In genomic region chr17:53168413-53168812, GRCh38 we compare ENCODE assay signal across 30 cellular contexts.
"Had no signal": no experiment of that assay in that cellular context is flagged by ENCODE, and none has a peak within 500 bp of the region (broad histone marks: within the 10 kb centered on the region; RNA-seq: fewer than 3 reads in every experiment).

No MANE protein-coding gene starts in this region.

- H3K27ac Mint-ChIP-seq: immature natural killer cell; naive thymus-derived CD8-positive, alpha-beta T cell; nephron; stimulated activated effector memory CD8-positive, alpha-beta T cell treated with anti-CD3 and anti-CD28 coated beads, Interleukin-12 subunit alpha, Interleukin-12 subunit beta, amount 100 ng/mL, for 72 hours; stimulated activated naive CD8-positive, alpha-beta T cell treated with anti-CD3 and anti-CD28 coated beads, Interleukin-15, Interleukin-2, amounts not matched to agents 100 ng/mL and 50 ng/mL, for 24 hours had no signal

- H3K4me3 Mint-ChIP-seq: immature natural killer cell; naive thymus-derived CD8-positive, alpha-beta T cell; nephron; neural crest cell; stimulated activated effector memory CD8-positive, alpha-beta T cell treated with anti-CD3 and anti-CD28 coated beads, Interleukin-12 subunit alpha, Interleukin-12 subunit beta, amount 100 ng/mL, for 72 hours; stimulated activated naive CD8-positive, alpha-beta T cell treated with anti-CD3 and anti-CD28 coated beads, Interleukin-15, Interleukin-2, amounts not matched to agents 100 ng/mL and 50 ng/mL, for 24 hours had no signal

- H3K36me3 Mint-ChIP-seq: immature natural killer cell; naive thymus-derived CD8-positive, alpha-beta T cell; stimulated activated effector memory CD8-positive, alpha-beta T cell treated with anti-CD3 and anti-CD28 coated beads, Interleukin-12 subunit alpha, Interleukin-12 subunit beta, amount 100 ng/mL, for 72 hours had no signal

- DNase-seq: hypothalamus; immature natural killer cell; kidney; left colon; left lung; lower lobe of right lung; mammary epithelial cell; mesenchymal stem cell; naive thymus-derived CD8-positive, alpha-beta T cell; nucleus accumbens; pancreas; posterior cingulate gyrus; retina; right cardiac atrium; small intestine; spleen; stimulated activated CD4-positive, alpha-beta T cell treated with anti-CD3 and anti-CD28 coated beads, Interleukin-4, amount 100 ng/mL, for 24 hours; stimulated activated naive CD4-positive, alpha-beta T cell; tibial artery; trophoblast cell; upper lobe of right lung; uterus had no signal

- ATAC-seq: left colon; left lung; lower lobe of right lung; naive thymus-derived CD8-positive, alpha-beta T cell; pancreas; right cardiac atrium; sciatic nerve; stimulated activated effector memory CD8-positive, alpha-beta T cell treated with anti-CD3 and anti-CD28 coated beads, Interleukin-12 subunit alpha, Interleukin-12 subunit beta, amount 100 ng/mL, for 72 hours; upper lobe of right lung had no signal

- H3K9me3 Mint-ChIP-seq: nephron, neural crest cell had no signal

- H3K27ac ChIP-seq: left lung, lower lobe of right lung, pancreas, prostate gland, spleen, suprapubic skin, thoracic aorta, tibial artery, upper lobe of right lung, uterus had no signal

- H3K9me3 ChIP-seq: lower lobe of right lung, pancreas, prostate gland, suprapubic skin, thoracic aorta, tibial artery, upper lobe of right lung, uterus had no signal

- H3K4me1 Mint-ChIP-seq: immature natural killer cell; naive thymus-derived CD8-positive, alpha-beta T cell; nephron; neural crest cell; stimulated activated effector memory CD8-positive, alpha-beta T cell treated with anti-CD3 and anti-CD28 coated beads, Interleukin-12 subunit alpha, Interleukin-12 subunit beta, amount 100 ng/mL, for 72 hours had no signal

- H3K27me3 Mint-ChIP-seq: naive thymus-derived CD8-positive, alpha-beta T cell; stimulated activated naive CD8-positive, alpha-beta T cell treated with anti-CD3 and anti-CD28 coated beads, Interleukin-15, Interleukin-2, amounts not matched to agents 100 ng/mL and 50 ng/mL, for 24 hours had no signal

- H3K27me3 ChIP-seq: left lung, pancreas, spleen, suprapubic skin, tibial artery, upper lobe of right lung, uterus had no signal
